Comparison of ENCODE assay signal across 8 cellular contexts in the genomic region with DNA sequence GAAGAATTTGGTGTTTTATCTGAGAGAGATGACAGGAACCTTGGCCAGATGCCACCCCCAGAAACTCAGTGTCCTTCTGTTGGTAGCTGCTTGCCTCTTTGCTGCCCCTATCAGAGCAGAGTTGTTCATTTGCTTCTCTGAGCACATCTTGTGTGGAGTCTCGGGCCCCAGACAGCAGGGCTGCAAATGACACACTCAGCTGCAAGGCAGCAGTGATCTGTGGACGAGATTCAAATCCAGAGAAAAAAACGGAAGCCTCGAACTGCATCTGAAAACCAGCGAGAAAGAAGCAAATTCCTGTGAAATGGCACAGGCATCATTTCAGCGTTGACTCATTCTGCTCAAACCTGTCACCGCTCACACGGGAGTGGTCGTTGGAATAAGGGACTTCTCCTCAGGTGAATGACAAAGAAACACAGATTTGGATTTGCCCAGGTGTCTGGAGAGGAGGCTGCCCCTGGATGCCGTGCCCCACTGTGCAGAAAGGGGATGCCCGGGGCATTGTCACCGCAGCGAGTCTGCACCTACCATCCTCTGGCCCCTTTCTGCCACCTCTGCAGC.
DNase-seq lines count a peak whose midpoint lies in the region; ATAC-seq lines count a peak whose summit lies in the region.

No MANE protein-coding gene starts in this region.

- H3K9me3 Mint-ChIP-seq in activated CD8-positive, alpha-beta memory T cell treated with anti-CD3 and anti-CD28 coated beads, Interleukin-2, amount 10 ng/mL, durations not matched to agents 7 days and 5 days (ENCODE audit: low read depth), result peaks cover 3% of the 10 kb centered on the region

- peaks cover 16% of the 10 kb centered on the region for H3K36me3 Mint-ChIP-seq in activated CD8-positive, alpha-beta memory T cell treated with anti-CD3 and anti-CD28 coated beads, Interleukin-2, amount 10 ng/mL, durations not matched to agents 7 days and 5 days

- H3K4me1 Mint-ChIP-seq in activated CD8-positive, alpha-beta memory T cell treated with anti-CD3 and anti-CD28 coated beads, Interleukin-2, amount 10 ng/mL, durations not matched to agents 7 days and 5 days, result peaks cover 39% of the 10 kb centered on the region

- DNase-seq in activated CD8-positive, alpha-beta memory T cell treated with anti-CD3 and anti-CD28 coated beads, Interleukin-2, amount 10 ng/mL, durations not matched to agents 7 days and 5 days, result peak; percentile 62
- peak; percentile 70 for DNase-seq in kidney tubule cell (ENCODE audit: low spot score)
- peak; percentile 10 to 69 for DNase-seq in stimulated activated CD8-positive, alpha-beta memory T cell treated with anti-CD3 and anti-CD28 coated beads, Interleukin-7, amount 100 ng/mL, for 48 hours (ENCODE audit: extremely low read depth in 1 of 2, low read depth in 1 of 2)
- DNase-seq in NCI-H82 (lab: John Stamatoyannopoulos, UW), result no peak
- no peak for DNase-seq in SIG-M5 (lab: John Stamatoyannopoulos, UW)
- DNase-seq in mesenteric fat pad (ENCODE audit: low spot score), result no peak

- CTCF ChIA-PET in activated CD8-positive, alpha-beta memory T cell treated with anti-CD3 and anti-CD28 coated beads, Interleukin-2, amount 10 ng/mL, durations not matched to agents 7 days and 5 days (lab: Charles Lee), result interaction anchor here (0.7 to 2.3 kb wide), 19 partner anchors 9 to 457 kb away, joined by 3 to 31 read pairs (median 4); a partner anchor contains a TSS

- no peaks in the 10 kb centered on the region for H3K27me3 Mint-ChIP-seq in activated CD8-positive, alpha-beta memory T cell treated with anti-CD3 and anti-CD28 coated beads, Interleukin-2, amount 10 ng/mL, durations not matched to agents 7 days and 5 days

- peak overlapping the region; percentile 69 for H3K4me3 Mint-ChIP-seq in activated CD8-positive, alpha-beta memory T cell treated with anti-CD3 and anti-CD28 coated beads, Interleukin-2, amount 10 ng/mL, durations not matched to agents 7 days and 5 days

- ATAC-seq in GM19452 (IDR thresholded peaks at IDR 0.05; ENCODE audit: unreplicated experiment) (peak; percentile 30), HG03565 (IDR thresholded peaks at IDR 0.05; ENCODE audit: unreplicated experiment) (peak; percentile 16)
- peak; percentile 45 for ATAC-seq in activated CD8-positive, alpha-beta memory T cell treated with anti-CD3 and anti-CD28 coated beads, Interleukin-2, amount 10 ng/mL, durations not matched to agents 7 days and 5 days

- H3K27ac Mint-ChIP-seq in activated CD8-positive, alpha-beta memory T cell treated with anti-CD3 and anti-CD28 coated beads, Interleukin-2, amount 10 ng/mL, durations not matched to agents 7 days and 5 days, result peak overlapping the region; percentile 93

Comparison
In these comparisons a context has a peak if more than half of its experiments do, and no peak if none do; other contexts are left out.
1. DNase-seq: peak in activated CD8-positive, alpha-beta memory T cell treated with anti-CD3 and anti-CD28 coated beads, Interleukin-2, amount 10 ng/mL, durations not matched to agents 7 days and 5 days (single experiment), kidney tubule cell (single experiment) and stimulated activated CD8-positive, alpha-beta memory T cell treated with anti-CD3 and anti-CD28 coated beads, Interleukin-7, amount 100 ng/mL, for 48 hours (2 of 2); none in NCI-H82 (single experiment), SIG-M5 (single experiment) and mesenteric fat pad (single experiment).
2. Peak in every context shown above with its lines, with median percentiles within 50 percentile points of each other: ATAC-seq.